6 cellular contexts compared by ENCODE assay signal in the genomic region with DNA sequence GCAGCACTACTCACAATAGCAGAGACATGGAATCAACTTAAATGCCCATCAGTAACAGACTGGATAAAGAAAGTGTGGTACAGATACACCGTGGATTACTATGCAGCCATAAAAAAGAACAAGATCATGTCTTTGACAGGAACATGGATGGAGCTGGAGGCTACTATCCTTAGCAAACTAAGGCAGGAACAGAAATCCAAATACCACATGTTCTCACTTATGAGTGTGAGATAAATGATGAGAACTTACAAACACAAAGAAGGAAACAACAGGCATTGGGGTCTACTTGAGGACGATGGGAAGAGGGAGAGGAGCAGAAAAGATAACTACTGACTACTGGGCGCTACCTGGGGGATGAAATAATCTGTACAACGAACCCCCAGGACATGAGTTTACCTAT. TPM values are rescaled to one million over a fixed set of nuclear protein-coding genes. Genes with fewer than 3 reads are reported as not detected.
"Had no signal": no experiment of that assay in that cellular context is flagged by ENCODE, and none has a peak within 500 bp of the region (broad histone marks: within the 10 kb centered on the region; RNA-seq: fewer than 3 reads in every experiment).

No MANE protein-coding gene starts in this region.

RNA-seq across cellular contexts. Expression of gene OR4F17, which starts 16.2 kb away (rescaled TPM):
- total RNA-seq: activated CD4-positive, alpha-beta T cell treated with anti-CD3 and anti-CD28 coated beads, Interleukin-2, amount 10 ng/mL, durations not matched to agents 7 days and 5 days; bronchial epithelial cell; M059J; Peyer's patch; SJSA1 had no signal
- polyA plus RNA-seq: SK-N-SH had no signal
